15 cellular contexts compared by ENCODE assay signal in the genomic region with DNA sequence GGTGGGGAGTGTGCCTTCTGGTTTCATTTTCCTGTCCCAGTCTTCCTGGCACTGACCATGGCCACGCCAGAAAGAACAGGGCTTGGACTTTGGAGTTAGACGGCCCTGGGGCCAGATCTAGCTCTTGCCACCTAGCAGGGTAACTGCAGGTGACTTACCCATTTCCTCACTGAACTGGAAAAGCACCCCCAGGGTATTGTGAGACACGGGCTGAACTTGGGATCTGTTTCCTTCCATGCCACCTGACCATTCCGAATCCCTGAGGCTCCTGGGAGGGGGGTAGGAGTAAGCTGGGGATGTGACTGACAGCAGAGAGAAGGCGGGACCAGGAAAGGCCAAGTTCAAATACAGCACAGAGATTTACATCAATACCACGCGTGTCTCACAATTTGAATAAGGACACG. TPM values are rescaled to one million over a fixed set of nuclear protein-coding genes. Genes with fewer than 3 reads are reported as not detected.
A peak's percentile ranks its signal among the peaks of the same experiment; 100 is the strongest.
DNase-seq lines count a peak whose midpoint lies in the region; ATAC-seq and TF ChIP-seq lines count a peak whose summit lies in the region.
"Had no signal": no experiment of that assay in that cellular context is flagged by ENCODE, and none has a peak within 500 bp of the region (broad histone marks: within the 10 kb centered on the region; RNA-seq: fewer than 3 reads in every experiment).

No MANE protein-coding gene starts in this region.

- peak overlapping the region in 6 of 7 donors; percentile 44 to 82 (median 64) for H3K27ac Mint-ChIP-seq in CD4-positive, alpha-beta memory T cell

- H3K36me3 Mint-ChIP-seq in CD4-positive, alpha-beta memory T cell, result peaks cover 41 to 86% of the 10 kb centered on the region in 2 donors

- CTCF ChIA-PET in CD4-positive, alpha-beta memory T cell (lab: Charles Lee; ENCODE audit: partially characterized antibody), result no interaction called here
- CTCF ChIA-PET in HEK293 (lab: Yijun Ruan, JAX), result interaction anchor here (0.7 kb wide), 1 partner anchor 70 kb away, joined by 3 read pairs; no protein-coding TSS in a partner anchor

- TF ChIP-seq CTCF in HEK293 (tag by site-specific recombination; IDR thresholded peaks at IDR 0.05) (no peak), breast epithelium (IDR thresholded peaks at IDR 0.05) (no peak)

- peaks cover 78% of the 10 kb centered on the region for H3K36me3 ChIP-seq in CD4-positive, alpha-beta memory T cell (ENCODE audit: insufficient read depth, low read length)
- peaks cover 20 to 88% of the 10 kb centered on the region in 2 experiments for H3K36me3 ChIP-seq in HEK293 (ENCODE audit: control insufficient read depth in 2 of 2, insufficient read depth in 1 of 2, low read length in 2 of 2)
- peaks cover 35% of the 10 kb centered on the region for H3K36me3 ChIP-seq in breast epithelium
- H3K36me3 ChIP-seq in mucosa of stomach (ENCODE audit: control insufficient read depth, insufficient read depth, low read length), result peaks cover 59% of the 10 kb centered on the region

- peaks cover 0 to 2% (median 0%) of the 10 kb centered on the region in 8 donors for H3K9me3 Mint-ChIP-seq in CD4-positive, alpha-beta memory T cell
- H3K9me3 Mint-ChIP-seq: CD8-positive, alpha-beta memory T cell had no signal

- no peak overlapping the region for H3K4me3 Mint-ChIP-seq in CD4-positive, alpha-beta memory T cell
- H3K4me3 Mint-ChIP-seq: CD8-positive, alpha-beta memory T cell had no signal

- no peak for DNase-seq in CD4-positive, alpha-beta memory T cell
- no peak for DNase-seq in breast epithelium (ENCODE audit: low spot score in 2 of 2)
- DNase-seq in DMS53 (lab: John Stamatoyannopoulos, UW), result no peak
- no peak for DNase-seq in HK-2 (ENCODE audit: unreplicated experiment)
- DNase-seq: activated CD4-positive, alpha-beta T cell treated with anti-CD3 and anti-CD28 coated beads, Interleukin-2, amount 50 U/mL, for 48 hours; CD8-positive, alpha-beta memory T cell; dorsolateral prefrontal cortex; NCI-H1105 treated with DMSO at 0.1 percent for 48 hours; psoas muscle; stimulated activated CD4-positive, alpha-beta T cell treated with anti-CD3 and anti-CD28 coated beads, Interleukin-4, amount 100 ng/mL, for 24 hours had no signal

- H3K9me3 ChIP-seq in CD4-positive, alpha-beta memory T cell (ENCODE audit: control insufficient read depth in 1 of 2, low read length in 2 of 2), result no peaks in the 10 kb centered on the region
- H3K9me3 ChIP-seq in HEK293 (ENCODE audit: control insufficient read depth, insufficient read depth, low read depth, low read length), result no peaks in the 10 kb centered on the region
- H3K9me3 ChIP-seq in breast epithelium, result no peaks in the 10 kb centered on the region
- H3K9me3 ChIP-seq in mucosa of stomach (ENCODE audit: control insufficient read depth, low read length), result no peaks in the 10 kb centered on the region
- H3K9me3 ChIP-seq: left lung, psoas muscle had no signal

- POLR2A ChIA-PET in CD4-positive, alpha-beta memory T cell (lab: Charles Lee; ENCODE audit: partially characterized antibody), result interaction anchor here (1.7 to 3.1 kb wide), 3 partner anchors 7 to 17 kb away, joined by 6 to 16 read pairs (median 9); partner anchors contain the start of gene HNRNPAB
- POLR2A ChIA-PET in HEK293 (lab: Yijun Ruan, JAX), result interaction anchor here (0.5 to 5.3 kb wide), 5 partner anchors 8 to 259 kb away, joined by 3 to 45 read pairs (median 4); partner anchors contain the start of genes HNRNPAB and PHYKPL

- no peaks in the 10 kb centered on the region for H3K27me3 ChIP-seq in CD4-positive, alpha-beta memory T cell (ENCODE audit: insufficient read depth, low read length)
- no peaks in the 10 kb centered on the region for H3K27me3 ChIP-seq in breast epithelium
- H3K27me3 ChIP-seq in mucosa of stomach (ENCODE audit: control insufficient read depth, insufficient read depth, low read length), result no peaks in the 10 kb centered on the region
- H3K27me3 ChIP-seq: dorsolateral prefrontal cortex, left lung had no signal

- H3K4me1 Mint-ChIP-seq in CD4-positive, alpha-beta memory T cell, result peaks cover 10 to 16% (median 16%) of the 10 kb centered on the region in 4 donors

- H3K27ac ChIP-seq in CD4-positive, alpha-beta memory T cell (ENCODE audit: low read depth, low read length), result no peak overlapping the region
- H3K27ac ChIP-seq in HEK293 (ENCODE audit: extremely low read depth, low read depth, low read length), result no peak overlapping the region
- peak overlapping the region; percentile 54 to 56 for H3K27ac ChIP-seq in breast epithelium
- H3K27ac ChIP-seq: dorsolateral prefrontal cortex, psoas muscle, SK-N-MC had no signal

- H3K9ac ChIP-seq in mucosa of stomach (ENCODE audit: low read length), result peak overlapping the region; percentile 8

- H3K27me3 Mint-ChIP-seq in CD4-positive, alpha-beta memory T cell, result no peaks in the 10 kb centered on the region
- H3K27me3 Mint-ChIP-seq: CD8-positive, alpha-beta memory T cell had no signal

- ATAC-seq in HG03045 (IDR thresholded peaks at IDR 0.05; ENCODE audit: unreplicated experiment), result no peak
- ATAC-seq: left lung had no signal

- no peak for TF ChIP-seq POLR2A in breast epithelium (IDR thresholded peaks at IDR 0.05)

- H3K4me1 ChIP-seq in CD4-positive, alpha-beta memory T cell (ENCODE audit: insufficient read depth, low read length), result peaks cover 6% of the 10 kb centered on the region
- H3K4me1 ChIP-seq in HEK293 (ENCODE audit: control insufficient read depth, insufficient read depth, low read length) (no peaks in the 10 kb centered on the region), breast epithelium (peaks cover 0 to 12% of the 10 kb centered on the region in 2 donors), mucosa of stomach (ENCODE audit: control insufficient read depth, insufficient read depth, low read length) (peaks cover 56% of the 10 kb centered on the region)

- intact Hi-C loops in CD4-positive, alpha-beta memory T cell (cut with micrococcal nuclease), result no loop called here
- intact Hi-C loops in breast epithelium (cut with DNase I; ENCODE audit: low total_unique reads), result no loop called here

- no peak overlapping the region for H3K4me3 ChIP-seq in CD4-positive, alpha-beta memory T cell (ENCODE audit: low read length in 2 of 2)
- no peak overlapping the region for H3K4me3 ChIP-seq in HEK293 (ENCODE audit: low read depth, low read length)
- no peak overlapping the region for H3K4me3 ChIP-seq in breast epithelium
- no peak overlapping the region for H3K4me3 ChIP-seq in mucosa of stomach (ENCODE audit: low read length)
- H3K4me3 ChIP-seq: dorsolateral prefrontal cortex, left lung, psoas muscle, SK-N-MC had no signal

TF ChIP-seq in HEK293, 187 proteins besides CTCF, POLR2A, EP300 and RAD21:
- peak; percentile 46; the same call in 1 of the 2 replicates for TF ChIP-seq IKZF3 (tag by site-specific recombination; IDR thresholded peaks at IDR 0.05)
- TF ChIP-seq, protein P1, sequence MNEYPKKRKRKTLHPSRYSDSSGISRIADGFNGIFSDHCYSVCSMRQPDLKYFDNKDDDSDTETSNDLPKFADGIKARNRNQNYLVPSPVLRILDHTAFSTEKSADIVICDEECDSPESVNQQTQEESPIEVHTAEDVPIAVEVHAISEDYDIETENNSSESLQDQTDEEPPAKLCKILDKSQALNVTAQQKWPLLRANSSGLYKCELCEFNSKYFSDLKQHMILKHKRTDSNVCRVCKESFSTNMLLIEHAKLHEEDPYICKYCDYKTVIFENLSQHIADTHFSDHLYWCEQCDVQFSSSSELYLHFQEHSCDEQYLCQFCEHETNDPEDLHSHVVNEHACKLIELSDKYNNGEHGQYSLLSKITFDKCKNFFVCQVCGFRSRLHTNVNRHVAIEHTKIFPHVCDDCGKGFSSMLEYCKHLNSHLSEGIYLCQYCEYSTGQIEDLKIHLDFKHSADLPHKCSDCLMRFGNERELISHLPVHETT (tag by site-specific recombination; IDR thresholded peaks at IDR 0.05), result no peak
- TF ChIP-seq, protein P2, sequence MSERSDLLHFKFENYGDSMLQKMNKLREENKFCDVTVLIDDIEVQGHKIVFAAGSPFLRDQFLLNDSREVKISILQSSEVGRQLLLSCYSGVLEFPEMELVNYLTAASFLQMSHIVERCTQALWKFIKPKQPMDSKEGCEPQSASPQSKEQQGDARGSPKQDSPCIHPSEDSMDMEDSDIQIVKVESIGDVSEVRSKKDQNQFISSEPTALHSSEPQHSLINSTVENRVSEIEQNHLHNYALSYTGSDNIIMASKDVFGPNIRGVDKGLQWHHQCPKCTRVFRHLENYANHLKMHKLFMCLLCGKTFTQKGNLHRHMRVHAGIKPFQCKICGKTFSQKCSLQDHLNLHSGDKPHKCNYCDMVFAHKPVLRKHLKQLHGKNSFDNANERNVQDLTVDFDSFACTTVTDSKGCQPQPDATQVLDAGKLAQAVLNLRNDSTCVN (tag by site-specific recombination; optimal IDR thresholded peaks at IDR 0.05), result no peak
- no peak for TF ChIP-seq ATF2 (tag by site-specific recombination; IDR thresholded peaks at IDR 0.05; ENCODE audit: low read depth)
- TF ChIP-seq ZNF658 (tag by site-specific recombination; IDR thresholded peaks at IDR 0.05), result no peak
TF ChIP-seq in HEK293: peak in this region for 1.

RNA-seq across cellular contexts. Expression of gene HNRNPAB, which starts 9.4 kb away (rescaled TPM):
- total RNA-seq in CD4-positive, alpha-beta memory T cell, result 10 to 100 TPM; 82.1 to 85.3 TPM
- 10 to 100 TPM; 29.4 to 75.3 TPM for polyA plus RNA-seq in CD4-positive, alpha-beta memory T cell
- 10 to 100 TPM; 56.3 to 90.5 (median 68.9) TPM for total RNA-seq in breast epithelium

RNA-seq across cellular contexts. Expression of gene PHYKPL, which starts 18.9 kb away (rescaled TPM):
- 100 to 1,000 TPM; 234 to 251 TPM for total RNA-seq in CD4-positive, alpha-beta memory T cell
- 10 to 100 TPM; 38.7 to 44.6 TPM for polyA plus RNA-seq in CD4-positive, alpha-beta memory T cell
- 10 to 100 TPM; 63.4 to 94.1 (median 77.7) TPM for total RNA-seq in breast epithelium

RNA-seq across cellular contexts. Expression of gene GMCL2, which starts 26.6 kb away (rescaled TPM):
- total RNA-seq in CD4-positive, alpha-beta memory T cell, result not detected
- polyA plus RNA-seq in CD4-positive, alpha-beta memory T cell, result not detected
- total RNA-seq in breast epithelium, result not detected
- total RNA-seq: CD8-positive, alpha-beta memory T cell; left lung; psoas muscle had no signal
- polyA plus RNA-seq: CD8-positive, alpha-beta memory T cell; psoas muscle had no signal

Comparison
In these comparisons a context has a peak if more than half of its experiments do, and no peak if none do; other contexts are left out.
1. H3K27ac ChIP-seq: peak in breast epithelium (2 of 2); none in CD4-positive, alpha-beta memory T cell (single experiment) and HEK293 (single experiment).